Comparison of ENCODE assay signal across 10 cellular contexts in the genomic region with DNA sequence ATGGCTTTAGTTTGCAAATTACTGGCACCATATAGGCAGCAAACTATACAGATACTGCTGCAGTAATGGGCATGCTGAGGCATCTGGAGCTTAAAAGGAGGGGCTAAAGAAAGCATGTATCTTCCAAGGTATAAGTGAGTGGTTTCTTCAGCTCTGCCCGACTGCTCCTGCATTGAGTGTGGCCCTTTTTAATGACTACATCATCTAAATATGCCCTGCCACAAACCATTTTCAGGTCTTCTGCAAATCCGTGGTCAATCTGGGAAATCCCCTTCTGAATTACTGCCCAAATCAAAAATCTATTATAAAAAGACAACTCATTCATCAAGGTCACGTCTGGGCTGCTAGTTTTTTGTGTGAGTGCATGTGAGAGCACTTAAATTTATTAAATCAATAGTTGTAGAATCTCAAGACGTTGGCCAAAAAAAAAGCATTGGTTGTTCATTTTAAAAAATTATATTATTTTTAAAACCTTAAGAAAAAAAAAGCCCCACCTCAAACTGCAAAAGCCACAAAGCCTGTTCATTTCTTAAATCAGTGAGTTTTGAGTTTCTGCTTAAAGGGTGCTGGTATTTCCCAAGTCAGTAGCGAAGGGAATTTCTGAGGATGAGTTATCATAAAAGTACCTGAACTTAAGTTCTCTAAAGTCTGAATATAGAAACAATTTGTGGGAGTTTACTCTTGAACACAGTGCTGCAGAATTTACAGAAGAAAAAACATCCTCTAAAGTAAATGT.
DNase-seq lines count a peak whose midpoint lies in the region; ATAC-seq and TF ChIP-seq lines count a peak whose summit lies in the region.
"Had no signal": no experiment of that assay in that cellular context is flagged by ENCODE, and none has a peak within 500 bp of the region (broad histone marks: within the 10 kb centered on the region; RNA-seq: fewer than 3 reads in every experiment).

No MANE protein-coding gene starts in this region.

- no peaks in the 10 kb centered on the region for H3K27me3 ChIP-seq in DOHH2 (ENCODE audit: control insufficient read depth, low read length)

- H3K9me3 Mint-ChIP-seq in nephron progenitor cell: peaks cover 8% of the 10 kb centered on the region

- peaks cover 97% of the 10 kb centered on the region for H3K79me2 ChIP-seq in DOHH2 (ENCODE audit: control insufficient read depth, low read length)

- H3K27ac Mint-ChIP-seq in nephron progenitor cell: no peak overlapping the region

- H4K20me1 ChIP-seq in DOHH2 (ENCODE audit: control insufficient read depth, insufficient read depth, low read depth, low read length): peaks cover 57% of the 10 kb centered on the region

- no peaks in the 10 kb centered on the region for H3K9me2 ChIP-seq in DOHH2 (replicated peaks; ENCODE audit: control insufficient read depth, low read length)

- peak; percentile 69 for DNase-seq in astrocyte of the hippocampus (ENCODE audit: low read depth, low spot score)
- DNase-seq in NCI-H526 (lab: John Stamatoyannopoulos, UW): no peak
- DNase-seq in NCI-H2029 (lab: John Stamatoyannopoulos, UW): no peak
- DNase-seq in nephron progenitor cell: no peak
- DNase-seq in NCI-H2196 (lab: John Stamatoyannopoulos, UW; ENCODE audit: unreplicated experiment): no peak
- DNase-seq: activated CD4-positive, CD25-positive, alpha-beta regulatory T cell; heart left ventricle had no signal

- peaks cover 25% of the 10 kb centered on the region for H3F3A ChIP-seq in DOHH2 (ENCODE audit: control insufficient read depth, insufficient read depth)

- no peaks in the 10 kb centered on the region for H3K27me3 Mint-ChIP-seq in nephron progenitor cell (ENCODE audit: low read depth, poor library complexity)

- H3K36me3 Mint-ChIP-seq in nephron progenitor cell (ENCODE audit: low read depth): peaks cover 7% of the 10 kb centered on the region

- H3K4me1 Mint-ChIP-seq in nephron progenitor cell: peaks cover 29% of the 10 kb centered on the region

- no peaks in the 10 kb centered on the region for H3K9me3 ChIP-seq in DOHH2 (ENCODE audit: control insufficient read depth, insufficient read depth, low read length)
- H3K9me3 ChIP-seq: heart left ventricle had no signal

- TF ChIP-seq CTCF in DOHH2 (IDR thresholded peaks at IDR 0.05; ENCODE audit: low read depth, low read length, poor library complexity, severe bottlenecking) (no peak), nephron progenitor cell (IDR thresholded peaks at IDR 0.05) (no peak)

- H3K4me3 Mint-ChIP-seq in nephron progenitor cell: no peak overlapping the region

- H3K4me2 ChIP-seq in DOHH2 (ENCODE audit: low read length): peak overlapping the region; percentile 78

- H3K36me3 ChIP-seq in DOHH2 (ENCODE audit: control insufficient read depth, low read length): peaks cover 70% of the 10 kb centered on the region

- H3K27ac ChIP-seq in DOHH2 (ENCODE audit: low read depth, low read length): peak overlapping the region; percentile 17; the same call in 1 of the 2 replicates
- H3K27ac ChIP-seq: heart left ventricle had no signal

- H3K4me1 ChIP-seq in DOHH2 (ENCODE audit: control insufficient read depth, low read length): peaks cover 82% of the 10 kb centered on the region

- ATAC-seq in GM19455 (IDR thresholded peaks at IDR 0.05; ENCODE audit: unreplicated experiment): peak; percentile 41
- ATAC-seq in HG03571 (IDR thresholded peaks at IDR 0.05; ENCODE audit: unreplicated experiment): peak; percentile 48
- ATAC-seq: heart left ventricle had no signal

- 0 out of 2 replicates have a peak overlapping the region, but pooled peaks have one; percentile 12 for H3K4me3 ChIP-seq in DOHH2 (ENCODE audit: low read length)
- H3K4me3 ChIP-seq: heart left ventricle had no signal
